Comparison of ENCODE assay signal across 8 cellular contexts in genomic region chr11:11725438-11725837, GRCh38.
"Had no signal": no experiment of that assay in that cellular context is flagged by ENCODE, and none has a peak within 500 bp of the region (broad histone marks: within the 10 kb centered on the region; RNA-seq: fewer than 3 reads in every experiment).

No MANE protein-coding gene starts in this region.

- H3K4me3 ChIP-seq: GM23248, HAP-1 had no signal

- FAIRE-seq: HTR-8/SVneo had no signal

- H3K9me3 ChIP-seq: HAP-1 had no signal

- H2AFZ ChIP-seq: GM23248 had no signal

- H3K36me3 ChIP-seq: HAP-1 had no signal

- H3K9ac ChIP-seq: GM23248 had no signal

- ATAC-seq: HCT116 had no signal

- DNase-seq: GM23248, GOT3, H7, HFFc6, KBM-7 had no signal

- H3K9me3 Mint-ChIP-seq: HFFc6 had no signal

- H3K27ac Mint-ChIP-seq: HFFc6 had no signal

- H3K4me3 Mint-ChIP-seq: HFFc6 had no signal

- H3K27ac ChIP-seq: GM23248 had no signal

- H3K4me1 ChIP-seq: HAP-1 had no signal
